Comparison of ENCODE assay signal across 12 cellular contexts in genomic region chr1:159817276-159818041, GRCh38. TPM values are rescaled to one million over a fixed set of nuclear protein-coding genes. Genes with fewer than 3 reads are reported as not detected.
A peak's percentile ranks its signal among the peaks of the same experiment; 100 is the strongest.
DNase-seq lines count a peak whose midpoint lies in the region; ATAC-seq and TF ChIP-seq lines count a peak whose summit lies in the region.
"Had no signal": no experiment of that assay in that cellular context is flagged by ENCODE, and none has a peak within 500 bp of the region (broad histone marks: within the 10 kb centered on the region; RNA-seq: fewer than 3 reads in every experiment).

No MANE protein-coding gene starts in this region.

- TF ChIP-seq CTCF in natural killer cell (IDR thresholded peaks at IDR 0.05) = no peak

- DNase-seq in natural killer cell treated with Interleukin-12 subunit alpha and Interleukin-12 subunit beta and Interleukin-15 and Interleukin-18, amount 100 ng/mL, for 72 hours (ENCODE audit: low spot score) = no peak
- DNase-seq in natural killer cell = no peak
- DNase-seq in NCI-H510A (lab: John Stamatoyannopoulos, UW) = peak; percentile 91
- DNase-seq in central memory CD8-positive, alpha-beta T cell (ENCODE audit: low spot score in 2 of 2) = no peak
- DNase-seq in activated CD4-positive, alpha-beta memory T cell treated with anti-CD3 and anti-CD28 coated beads, Interleukin-2, amount 10 ng/mL, durations not matched to agents 7 days and 5 days = no peak
- no peak for DNase-seq in activated naive CD4-positive, alpha-beta T cell treated with anti-CD3 and anti-CD28 coated beads for 36 hours
- DNase-seq: activated B cell treated with CpG ODN at 0.5 μM for 24 hours; activated naive CD4-positive, alpha-beta T cell; BE2C had no signal

- CTCF ChIA-PET in activated CD4-positive, alpha-beta memory T cell treated with anti-CD3 and anti-CD28 coated beads, Interleukin-2, amount 10 ng/mL, durations not matched to agents 7 days and 5 days (lab: Charles Lee) = interaction anchor here (1.0 to 1.4 kb wide), 2 partner anchors 73 to 75 kb away, joined by 4 to 6 read pairs; no protein-coding TSS in a partner anchor
- CTCF ChIA-PET in activated naive CD4-positive, alpha-beta T cell treated with anti-CD3 and anti-CD28 coated beads for 36 hours (lab: Charles Lee) = interaction anchor here (1.1 kb wide), 1 partner anchor 190 kb away, joined by 3 read pairs; no protein-coding TSS in a partner anchor

- peak; percentile 66 to 83 for ATAC-seq in natural killer cell treated with Interleukin-12 subunit alpha and Interleukin-12 subunit beta and Interleukin-15 and Interleukin-18, amount 100 ng/mL, for 72 hours
- no peak for ATAC-seq in natural killer cell
- ATAC-seq in central memory CD8-positive, alpha-beta T cell (replicated peaks; ENCODE audit: extremely low read depth, poor library complexity, severe bottlenecking) = no peak
- ATAC-seq in GM21717 (IDR thresholded peaks at IDR 0.05; ENCODE audit: unreplicated experiment) = no peak
- no peak for ATAC-seq in GM19324 (IDR thresholded peaks at IDR 0.05; ENCODE audit: low FRiP score, unreplicated experiment)

- peaks cover 6% of the 10 kb centered on the region for H3K36me3 Mint-ChIP-seq in natural killer cell treated with Interleukin-12 subunit alpha and Interleukin-12 subunit beta and Interleukin-15 and Interleukin-18, amount 100 ng/mL, for 72 hours
- peaks cover 12% of the 10 kb centered on the region for H3K36me3 Mint-ChIP-seq in natural killer cell
- peaks cover 22% of the 10 kb centered on the region for H3K36me3 Mint-ChIP-seq in central memory CD8-positive, alpha-beta T cell (ENCODE audit: insufficient read depth)
- no peaks in the 10 kb centered on the region for H3K36me3 Mint-ChIP-seq in activated CD4-positive, alpha-beta memory T cell treated with anti-CD3 and anti-CD28 coated beads, Interleukin-2, amount 10 ng/mL, durations not matched to agents 7 days and 5 days (ENCODE audit: low read depth)
- no peaks in the 10 kb centered on the region for H3K36me3 Mint-ChIP-seq in activated naive CD4-positive, alpha-beta T cell treated with anti-CD3 and anti-CD28 coated beads for 36 hours (ENCODE audit: low read depth)

- H3K4me3 Mint-ChIP-seq in natural killer cell treated with Interleukin-12 subunit alpha and Interleukin-12 subunit beta and Interleukin-15 and Interleukin-18, amount 100 ng/mL, for 72 hours = no peak overlapping the region
- no peak overlapping the region for H3K4me3 Mint-ChIP-seq in natural killer cell
- no peak overlapping the region for H3K4me3 Mint-ChIP-seq in central memory CD8-positive, alpha-beta T cell
- no peak overlapping the region for H3K4me3 Mint-ChIP-seq in activated CD4-positive, alpha-beta memory T cell treated with anti-CD3 and anti-CD28 coated beads, Interleukin-2, amount 10 ng/mL, durations not matched to agents 7 days and 5 days
- no peak overlapping the region for H3K4me3 Mint-ChIP-seq in activated naive CD4-positive, alpha-beta T cell treated with anti-CD3 and anti-CD28 coated beads for 36 hours
- H3K4me3 Mint-ChIP-seq: activated B cell treated with CpG ODN at 0.5 μM for 24 hours; stimulated activated naive CD8-positive, alpha-beta T cell treated with anti-CD3 and anti-CD28 coated beads, Interleukin-15, Interleukin-2, amounts not matched to agents 100 ng/mL and 50 ng/mL, for 24 hours had no signal

- POLR2A ChIA-PET in activated CD4-positive, alpha-beta memory T cell treated with anti-CD3 and anti-CD28 coated beads, Interleukin-2, amount 10 ng/mL, durations not matched to agents 7 days and 5 days (lab: Charles Lee) = no interaction called here

- peaks cover 6 to 8% of the 10 kb centered on the region in 2 donors for H3K27me3 Mint-ChIP-seq in natural killer cell treated with Interleukin-12 subunit alpha and Interleukin-12 subunit beta and Interleukin-15 and Interleukin-18, amount 100 ng/mL, for 72 hours
- H3K27me3 Mint-ChIP-seq in natural killer cell (ENCODE audit: low read depth in 2 of 2) = peaks cover 0 to 8% of the 10 kb centered on the region in 2 donors
- H3K27me3 Mint-ChIP-seq in central memory CD8-positive, alpha-beta T cell = no peaks in the 10 kb centered on the region
- peaks cover 20% of the 10 kb centered on the region for H3K27me3 Mint-ChIP-seq in activated CD4-positive, alpha-beta memory T cell treated with anti-CD3 and anti-CD28 coated beads, Interleukin-2, amount 10 ng/mL, durations not matched to agents 7 days and 5 days
- no peaks in the 10 kb centered on the region for H3K27me3 Mint-ChIP-seq in activated naive CD4-positive, alpha-beta T cell treated with anti-CD3 and anti-CD28 coated beads for 36 hours (ENCODE audit: low read depth)
- H3K27me3 Mint-ChIP-seq: stimulated activated naive CD8-positive, alpha-beta T cell treated with anti-CD3 and anti-CD28 coated beads, Interleukin-15, Interleukin-2, amounts not matched to agents 100 ng/mL and 50 ng/mL, for 24 hours had no signal

- H3K27ac Mint-ChIP-seq in natural killer cell treated with Interleukin-12 subunit alpha and Interleukin-12 subunit beta and Interleukin-15 and Interleukin-18, amount 100 ng/mL, for 72 hours = no peak overlapping the region
- H3K27ac Mint-ChIP-seq in natural killer cell = peak overlapping the region in 1 of 2 donors; percentile 72
- peak overlapping the region; percentile 41 for H3K27ac Mint-ChIP-seq in central memory CD8-positive, alpha-beta T cell (ENCODE audit: low read depth)
- no peak overlapping the region for H3K27ac Mint-ChIP-seq in activated CD4-positive, alpha-beta memory T cell treated with anti-CD3 and anti-CD28 coated beads, Interleukin-2, amount 10 ng/mL, durations not matched to agents 7 days and 5 days
- H3K27ac Mint-ChIP-seq in activated naive CD4-positive, alpha-beta T cell treated with anti-CD3 and anti-CD28 coated beads for 36 hours = no peak overlapping the region
- H3K27ac Mint-ChIP-seq: activated B cell treated with CpG ODN at 0.5 μM for 24 hours; stimulated activated naive CD8-positive, alpha-beta T cell treated with anti-CD3 and anti-CD28 coated beads, Interleukin-15, Interleukin-2, amounts not matched to agents 100 ng/mL and 50 ng/mL, for 24 hours had no signal

- intact Hi-C loops in natural killer cell (cut with micrococcal nuclease) = no loop called here
- intact Hi-C loops in activated naive CD4-positive, alpha-beta T cell treated with anti-CD3 and anti-CD28 coated beads for 36 hours (cut with micrococcal nuclease) = no loop called here

- H3K4me1 Mint-ChIP-seq in natural killer cell treated with Interleukin-12 subunit alpha and Interleukin-12 subunit beta and Interleukin-15 and Interleukin-18, amount 100 ng/mL, for 72 hours (ENCODE audit: low read depth in 2 of 2) = peaks cover 21 to 37% of the 10 kb centered on the region in 2 donors
- peaks cover 57% of the 10 kb centered on the region in 2 donors for H3K4me1 Mint-ChIP-seq in natural killer cell
- peaks cover 58% of the 10 kb centered on the region for H3K4me1 Mint-ChIP-seq in central memory CD8-positive, alpha-beta T cell
- no peaks in the 10 kb centered on the region for H3K4me1 Mint-ChIP-seq in activated CD4-positive, alpha-beta memory T cell treated with anti-CD3 and anti-CD28 coated beads, Interleukin-2, amount 10 ng/mL, durations not matched to agents 7 days and 5 days
- peaks cover 11% of the 10 kb centered on the region for H3K4me1 Mint-ChIP-seq in activated naive CD4-positive, alpha-beta T cell treated with anti-CD3 and anti-CD28 coated beads for 36 hours (ENCODE audit: low read depth)
- H3K4me1 Mint-ChIP-seq: activated B cell treated with CpG ODN at 0.5 μM for 24 hours had no signal

- no peaks in the 10 kb centered on the region for H3K9me3 Mint-ChIP-seq in natural killer cell treated with Interleukin-12 subunit alpha and Interleukin-12 subunit beta and Interleukin-15 and Interleukin-18, amount 100 ng/mL, for 72 hours
- no peaks in the 10 kb centered on the region for H3K9me3 Mint-ChIP-seq in natural killer cell
- H3K9me3 Mint-ChIP-seq in central memory CD8-positive, alpha-beta T cell = no peaks in the 10 kb centered on the region
- H3K9me3 Mint-ChIP-seq in activated CD4-positive, alpha-beta memory T cell treated with anti-CD3 and anti-CD28 coated beads, Interleukin-2, amount 10 ng/mL, durations not matched to agents 7 days and 5 days = no peaks in the 10 kb centered on the region
- H3K9me3 Mint-ChIP-seq in activated naive CD4-positive, alpha-beta T cell treated with anti-CD3 and anti-CD28 coated beads for 36 hours = no peaks in the 10 kb centered on the region
- H3K9me3 Mint-ChIP-seq: activated B cell treated with CpG ODN at 0.5 μM for 24 hours; stimulated activated naive CD8-positive, alpha-beta T cell treated with anti-CD3 and anti-CD28 coated beads, Interleukin-15, Interleukin-2, amounts not matched to agents 100 ng/mL and 50 ng/mL, for 24 hours had no signal

RNA-seq across cellular contexts. Expression of gene SLAMF8, which starts 9.2 kb away (rescaled TPM):
- total RNA-seq in natural killer cell treated with Interleukin-12 subunit alpha and Interleukin-12 subunit beta and Interleukin-15 and Interleukin-18, amount 100 ng/mL, for 72 hours = 1 to 10 TPM in 1 of 2 donors, under 1 TPM in 1; 0.29 to 2.1 TPM
- 1 to 10 TPM in 2 of 3 donors, under 1 TPM in 1; 0.64 to 4.4 (median 2.8) TPM for total RNA-seq in natural killer cell
- under 1 TPM; 0.10 to 0.15 TPM for total RNA-seq in activated CD4-positive, alpha-beta memory T cell treated with anti-CD3 and anti-CD28 coated beads, Interleukin-2, amount 10 ng/mL, durations not matched to agents 7 days and 5 days
- under 1 TPM in 1 of 2 experiments, not detected in 1; 0.19 TPM for total RNA-seq in activated naive CD4-positive, alpha-beta T cell treated with anti-CD3 and anti-CD28 coated beads for 36 hours

RNA-seq across cellular contexts. Expression of gene FCRL6, which starts 15.3 kb away (rescaled TPM):
- total RNA-seq in natural killer cell treated with Interleukin-12 subunit alpha and Interleukin-12 subunit beta and Interleukin-15 and Interleukin-18, amount 100 ng/mL, for 72 hours = under 1 TPM in 1 of 2 donors, not detected in 1; 0.81 TPM
- 100 to 1,000 TPM; 138 to 309 (median 298) TPM for total RNA-seq in natural killer cell
- not detected for total RNA-seq in activated CD4-positive, alpha-beta memory T cell treated with anti-CD3 and anti-CD28 coated beads, Interleukin-2, amount 10 ng/mL, durations not matched to agents 7 days and 5 days
- not detected for total RNA-seq in activated naive CD4-positive, alpha-beta T cell treated with anti-CD3 and anti-CD28 coated beads for 36 hours
- total RNA-seq: activated B cell treated with CpG ODN at 0.5 μM for 24 hours had no signal

RNA-seq across cellular contexts. Expression of gene DUSP23, which starts 36.7 kb away (rescaled TPM):
- 10 to 100 TPM; 10.7 to 14.4 TPM for total RNA-seq in natural killer cell treated with Interleukin-12 subunit alpha and Interleukin-12 subunit beta and Interleukin-15 and Interleukin-18, amount 100 ng/mL, for 72 hours
- 10 to 100 TPM; 18.6 to 22.1 (median 21.1) TPM for total RNA-seq in natural killer cell
- 10 to 100 TPM; 22.7 to 24.6 TPM for total RNA-seq in activated CD4-positive, alpha-beta memory T cell treated with anti-CD3 and anti-CD28 coated beads, Interleukin-2, amount 10 ng/mL, durations not matched to agents 7 days and 5 days
- 10 to 100 TPM; 13.0 to 14.1 TPM for total RNA-seq in activated naive CD4-positive, alpha-beta T cell treated with anti-CD3 and anti-CD28 coated beads for 36 hours

RNA-seq across cellular contexts. Expression of gene VSIG8, which starts 45.0 kb away (rescaled TPM):
- not detected for total RNA-seq in natural killer cell treated with Interleukin-12 subunit alpha and Interleukin-12 subunit beta and Interleukin-15 and Interleukin-18, amount 100 ng/mL, for 72 hours
- not detected for total RNA-seq in natural killer cell
- not detected for total RNA-seq in activated CD4-positive, alpha-beta memory T cell treated with anti-CD3 and anti-CD28 coated beads, Interleukin-2, amount 10 ng/mL, durations not matched to agents 7 days and 5 days
- not detected for total RNA-seq in activated naive CD4-positive, alpha-beta T cell treated with anti-CD3 and anti-CD28 coated beads for 36 hours
- total RNA-seq: activated B cell treated with CpG ODN at 0.5 μM for 24 hours had no signal

Comparison
In these comparisons a context has a peak if more than half of its experiments do, and no peak if none do; other contexts are left out.
1. ATAC-seq: peak in natural killer cell treated with Interleukin-12 subunit alpha and Interleukin-12 subunit beta and Interleukin-15 and Interleukin-18, amount 100 ng/mL, for 72 hours (2 of 2); none in natural killer cell (0 of 3), central memory CD8-positive, alpha-beta T cell (single experiment), GM21717 (single experiment) and GM19324 (single experiment).
2. RNA of gene FCRL6, which starts 15.3 kb away (total RNA-seq): 138 to 309 TPM in natural killer cell; 0.81 TPM in natural killer cell treated with Interleukin-12 subunit alpha and Interleukin-12 subunit beta and Interleukin-15 and Interleukin-18, amount 100 ng/mL, for 72 hours, not detected in activated CD4-positive, alpha-beta memory T cell treated with anti-CD3 and anti-CD28 coated beads, Interleukin-2, amount 10 ng/mL, durations not matched to agents 7 days and 5 days and not detected in activated naive CD4-positive, alpha-beta T cell treated with anti-CD3 and anti-CD28 coated beads for 36 hours; every median in the first group is over 10 times any median in the second.